In the genomic region with DNA sequence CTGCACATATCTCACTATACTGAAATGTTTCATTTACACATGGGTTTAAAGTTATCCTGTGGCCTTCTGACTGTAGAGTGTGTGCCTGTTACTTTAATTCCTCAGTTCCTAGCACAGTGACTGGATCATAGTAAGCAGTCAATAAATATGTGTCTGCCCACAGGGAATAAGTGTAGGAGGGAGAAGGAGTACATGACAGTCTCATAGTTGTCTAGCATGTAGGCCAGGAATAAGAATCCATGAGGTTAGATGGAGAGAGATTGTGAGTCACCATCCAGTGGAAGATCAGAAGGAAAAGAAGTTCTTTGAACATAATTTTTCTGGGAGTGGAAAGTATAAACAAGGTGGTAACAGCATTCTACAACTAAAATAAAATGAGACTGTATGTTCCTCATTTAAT, we compare ENCODE assay signal across 18 cellular contexts. TPM values are rescaled to one million over a fixed set of nuclear protein-coding genes. Genes with fewer than 3 reads are reported as not detected.
DNase-seq lines count a peak whose midpoint lies in the region; ATAC-seq, FAIRE-seq and TF ChIP-seq lines count a peak whose summit lies in the region.
"Had no signal": no experiment of that assay in that cellular context is flagged by ENCODE, and none has a peak within 500 bp of the region (broad histone marks: within the 10 kb centered on the region; RNA-seq: fewer than 3 reads in every experiment).

No MANE protein-coding gene starts in this region.

- H3K4me3 Mint-ChIP-seq in nephron = no peak overlapping the region
- H3K4me3 Mint-ChIP-seq: activated naive CD4-positive, alpha-beta T cell treated with anti-CD3 and anti-CD28 coated beads, Interleukin-2, amount 50 U/mL, for 24 hours; endodermal cell had no signal

- no peak for ATAC-seq in left ventricle myocardium superior
- ATAC-seq: right cardiac atrium had no signal

- peak; percentile 11 for FAIRE-seq in RCC 7860 (lab: Jason Lieb, UNC)
- FAIRE-seq in endometrium (lab: Jason Lieb, UNC) = peak; percentile 88
- FAIRE-seq: GM12892 had no signal

- intact Hi-C loops in left ventricle myocardium superior (cut with micrococcal nuclease) = no loop called here

- DNase-seq in EL = peak; percentile 46
- DNase-seq in RCC 7860 (ENCODE audit: low spot score) = peak; percentile 28
- no peak for DNase-seq in HK-2 (ENCODE audit: unreplicated experiment)
- DNase-seq in left ventricle myocardium superior = no peak
- DNase-seq in NCI-H187 (lab: John Stamatoyannopoulos, UW) = no peak
- no peak for DNase-seq in DMS153 (lab: John Stamatoyannopoulos, UW)
- DNase-seq: activated CD4-positive, alpha-beta T cell treated with anti-CD3 and anti-CD28 coated beads for 48 hours; caudate nucleus; endodermal cell; MG63; NCI-H1694; NCI-H510A treated with DMSO at 0.1 percent for 48 hours; right cardiac atrium; T-helper 9 cell had no signal

- H3K27me3 Mint-ChIP-seq in nephron (ENCODE audit: low read depth) = no peaks in the 10 kb centered on the region
- H3K27me3 Mint-ChIP-seq: activated naive CD4-positive, alpha-beta T cell treated with anti-CD3 and anti-CD28 coated beads, Interleukin-2, amount 50 U/mL, for 24 hours had no signal

- H3K4me1 Mint-ChIP-seq in nephron = peaks cover 5% of the 10 kb centered on the region

- no peaks in the 10 kb centered on the region for H3K36me3 Mint-ChIP-seq in nephron (ENCODE audit: low read depth)
- H3K36me3 Mint-ChIP-seq: activated naive CD4-positive, alpha-beta T cell treated with anti-CD3 and anti-CD28 coated beads, Interleukin-2, amount 50 U/mL, for 24 hours had no signal

- no peak for TF ChIP-seq CTCF in nephron (IDR thresholded peaks at IDR 0.05; ENCODE audit: unreplicated experiment in 3 of 3)

- no peaks in the 10 kb centered on the region for H3K9me3 Mint-ChIP-seq in nephron
- H3K9me3 Mint-ChIP-seq: activated naive CD4-positive, alpha-beta T cell treated with anti-CD3 and anti-CD28 coated beads, Interleukin-2, amount 50 U/mL, for 24 hours; endodermal cell had no signal

- H3K27ac Mint-ChIP-seq in nephron = peak overlapping the region in 2 of 3 experiments; percentile 0 to 55
- H3K27ac Mint-ChIP-seq: activated naive CD4-positive, alpha-beta T cell treated with anti-CD3 and anti-CD28 coated beads, Interleukin-2, amount 50 U/mL, for 24 hours; endodermal cell had no signal

RNA-seq across cellular contexts. Expression of gene SEMA3A, which starts 36.6 kb away (rescaled TPM):
- 1.2 TPM for total RNA-seq in left ventricle myocardium superior

Comparison
In these comparisons a context has a peak if more than half of its experiments do, and no peak if none do; other contexts are left out.
1. DNase-seq: peak in EL (single experiment) and RCC 7860 (single experiment); none in HK-2 (single experiment), left ventricle myocardium superior (single experiment), NCI-H187 (0 of 2) and DMS153 (single experiment).